ENCODE assay signal across 9 cellular contexts in the genomic region with DNA sequence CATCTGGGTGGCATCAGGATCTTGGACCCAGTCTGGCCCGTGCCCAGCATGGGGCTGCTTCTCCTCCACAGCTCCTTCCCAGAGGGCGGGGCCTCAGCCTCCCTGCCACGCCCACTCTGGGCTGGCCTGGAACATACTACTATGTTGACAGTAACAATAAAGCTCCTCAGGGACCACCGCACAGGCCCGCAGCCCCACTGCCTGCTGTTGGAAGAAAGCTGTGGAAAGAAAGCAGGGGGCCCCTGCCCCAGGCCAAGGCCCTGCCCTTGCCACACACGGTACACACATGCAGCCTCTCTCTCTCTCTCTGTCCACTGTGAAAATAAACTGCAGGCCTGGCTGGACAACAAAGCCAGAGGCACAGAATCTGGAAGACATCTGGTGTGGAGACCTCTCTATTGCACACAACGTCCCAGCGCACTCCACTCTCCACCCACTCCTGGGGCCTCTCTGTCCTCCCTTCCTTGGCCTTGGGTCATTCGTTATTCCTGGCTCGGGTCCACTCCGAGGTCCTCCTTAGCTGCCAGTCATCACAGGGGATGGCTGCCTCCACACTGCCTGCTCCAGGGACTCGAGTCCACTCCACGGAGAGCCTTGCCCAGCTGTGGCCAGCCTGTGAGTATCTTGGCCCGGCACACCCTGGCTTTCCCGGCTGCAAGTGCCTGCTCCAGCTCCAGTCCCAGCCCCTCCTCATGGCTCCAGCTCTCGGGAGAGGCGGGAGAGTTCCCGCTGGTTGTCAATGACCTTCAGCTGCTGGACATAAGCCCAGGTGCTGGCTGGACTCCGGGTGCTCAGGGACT. TPM values are rescaled to one million over a fixed set of nuclear protein-coding genes. Genes with fewer than 3 reads are reported as not detected.
DNase-seq lines count a peak whose midpoint lies in the region; ATAC-seq and TF ChIP-seq lines count a peak whose summit lies in the region.
"Had no signal": no experiment of that assay in that cellular context is flagged by ENCODE, and none has a peak within 500 bp of the region (broad histone marks: within the 10 kb centered on the region; RNA-seq: fewer than 3 reads in every experiment).

No MANE protein-coding gene starts in this region.

- DNase-seq in AG04450 (ENCODE audit: low read depth, low spot score) (peak; percentile 24), T-helper 17 cell (no peak), head of caudate nucleus (peak; percentile 62 to 96 (median 84)), occipital lobe (lab: John Stamatoyannopoulos, UW) (peak; percentile 78), NCI-H526 treated with DMSO at 0.1 percent for 48 hours (lab: John Stamatoyannopoulos, UW) (no peak)
- no peak for DNase-seq in activated CD4-positive, CD25-positive, alpha-beta regulatory T cell treated with anti-CD3 and anti-CD28 coated beads, Interleukin-2, amount 50 U/mL, for 72 hours
- DNase-seq: NCI-H1417 had no signal

- no peak for ATAC-seq in T-helper 17 cell
- no peak for ATAC-seq in GM18511 (IDR thresholded peaks at IDR 0.05; ENCODE audit: unreplicated experiment)
- no peak for ATAC-seq in GM19035 (IDR thresholded peaks at IDR 0.05; ENCODE audit: unreplicated experiment)

- TF ChIP-seq CTCF in AG04450 (IDR thresholded peaks at IDR 0.05; ENCODE audit: low read depth, low read length) = no peak

- no peaks in the 10 kb centered on the region for H3K27me3 Mint-ChIP-seq in T-helper 17 cell

- no peak overlapping the region for H3K4me3 ChIP-seq in AG04450 (ENCODE audit: low read depth, low read length)

- peak overlapping the region; percentile 65 for H3K27ac ChIP-seq in AG04450 (ENCODE audit: low read depth, low read length)

- intact Hi-C loops in head of caudate nucleus (cut with DNase I) = no loop called here

- no peaks in the 10 kb centered on the region for H3K36me3 Mint-ChIP-seq in T-helper 17 cell (ENCODE audit: low read depth)

- H3K4me3 Mint-ChIP-seq in T-helper 17 cell = peak overlapping the region; percentile 12

- CTCF ChIA-PET in AG04450 (lab: Charles Lee) = interaction anchor here (0.6 to 2.6 kb wide), 6 partner anchors 21 to 226 kb away, joined by 3 to 17 read pairs (median 6); a partner anchor contains a TSS

- no peaks in the 10 kb centered on the region for H3K27me3 ChIP-seq in AG04450 (ENCODE audit: control insufficient read depth, insufficient read depth, low read length)

- no peaks in the 10 kb centered on the region; the same call in 1 of the 2 replicates for H3K9me3 ChIP-seq in AG04450 (ENCODE audit: control insufficient read depth, insufficient read depth, low read length)
- no peaks in the 10 kb centered on the region for H3K9me3 ChIP-seq in T-helper 17 cell (ENCODE audit: control insufficient read depth, low read length, poor library complexity, severe bottlenecking)

- peak overlapping the region; percentile 49 for H3K27ac Mint-ChIP-seq in T-helper 17 cell

- POLR2A ChIA-PET in AG04450 (lab: Yijun Ruan, JAX) = interaction anchor here (0.6 kb wide), 1 partner anchor 84 kb away, joined by 4 read pairs; no protein-coding TSS in a partner anchor

- peaks cover 21% of the 10 kb centered on the region for H3K4me1 Mint-ChIP-seq in T-helper 17 cell

RNA-seq across cellular contexts. Expression of a gene that starts 11.8 kb away (rescaled TPM):
- 0.07 and 0.10 TPM in 2 replicates for polyA plus RNA-seq in AG04450 (2011; rRNA removed)
- polyA minus RNA-seq in AG04450 (2011; rRNA and poly(A)+ RNA removed) = 0.09 TPM in 1 of 2 replicates, not detected in the other
- total RNA-seq in T-helper 17 cell (under 1 TPM in 1 of 2 donors, not detected in 1; 0.12 TPM), occipital lobe (not detected)

RNA-seq across cellular contexts. Expression of a gene that starts 21.6 kb away (rescaled TPM):
- polyA plus RNA-seq in AG04450 (2011; rRNA removed) = 1.7 and 2.1 TPM in 2 replicates
- 2.7 and 3.4 TPM in 2 replicates for polyA minus RNA-seq in AG04450 (2011; rRNA and poly(A)+ RNA removed)
- total RNA-seq in T-helper 17 cell = under 1 TPM; 0.27 to 0.55 TPM
- total RNA-seq in occipital lobe = 9.0 TPM

RNA-seq across cellular contexts. Expression of a gene that starts 31.2 kb away (rescaled TPM):
- polyA plus RNA-seq in AG04450 (2011; rRNA removed) = 18.5 and 28.2 TPM in 2 replicates
- polyA minus RNA-seq in AG04450 (2011; rRNA and poly(A)+ RNA removed) = 5.0 and 10.6 TPM in 2 replicates
- total RNA-seq in T-helper 17 cell (10 to 100 TPM; 22.7 to 23.5 TPM), occipital lobe (24.3 TPM)

RNA-seq across cellular contexts. Expression of a gene that starts 36.0 kb away (rescaled TPM):
- polyA plus RNA-seq in AG04450 (2011; rRNA removed) = 7.8 and 9.0 TPM in 2 replicates
- polyA minus RNA-seq in AG04450 (2011; rRNA and poly(A)+ RNA removed) = 9.3 and 12.2 TPM in 2 replicates
- total RNA-seq in T-helper 17 cell (1 to 10 TPM; 5.9 to 6.9 TPM), occipital lobe (11.1 TPM)

Comparison
In these comparisons a context has a peak if more than half of its experiments do, and no peak if none do; other contexts are left out.
1. DNase-seq: peak in AG04450 (single experiment), head of caudate nucleus (42 of 42) and occipital lobe (single experiment); none in T-helper 17 cell (0 of 3), activated CD4-positive, CD25-positive, alpha-beta regulatory T cell treated with anti-CD3 and anti-CD28 coated beads, Interleukin-2, amount 50 U/mL, for 72 hours (single experiment) and NCI-H526 treated with DMSO at 0.1 percent for 48 hours (single experiment).